ENCODE assay signal across 10 cellular contexts in genomic region chr2:178782236-178782635, GRCh38.
"Had no signal": no experiment of that assay in that cellular context is flagged by ENCODE, and none has a peak within 500 bp of the region (broad histone marks: within the 10 kb centered on the region; RNA-seq: fewer than 3 reads in every experiment).

No MANE protein-coding gene starts in this region.

- DNase-seq: activated CD4-positive, alpha-beta T cell treated with anti-CD3 and anti-CD28 coated beads, Interleukin-2, amount 10 ng/mL, durations not matched to agents 7 days and 5 days; activated CD4-positive, CD25-positive, alpha-beta regulatory T cell; amniotic stem cell; body of pancreas; effector memory CD8-positive, alpha-beta T cell; left colon; natural killer cell; stimulated activated CD4-positive, alpha-beta T cell treated with anti-CD3 and anti-CD28 coated beads, Interleukin-2, amount 100 ng/mL, for 24 hours; stimulated activated naive B cell treated with anti-CD40 and anti-IgM and Interleukin-4, amounts not matched to agents 10 μg/mL and 1 μg/mL and 100 μg/mL, for 72 hours had no signal

- ATAC-seq: body of pancreas; effector memory CD8-positive, alpha-beta T cell; left colon; natural killer cell; sciatic nerve; stimulated activated naive B cell treated with anti-CD40 and anti-IgM and Interleukin-4, amounts not matched to agents 10 μg/mL and 1 μg/mL and 100 μg/mL, for 72 hours had no signal
